8 cellular contexts compared by ENCODE assay signal in the genomic region with DNA sequence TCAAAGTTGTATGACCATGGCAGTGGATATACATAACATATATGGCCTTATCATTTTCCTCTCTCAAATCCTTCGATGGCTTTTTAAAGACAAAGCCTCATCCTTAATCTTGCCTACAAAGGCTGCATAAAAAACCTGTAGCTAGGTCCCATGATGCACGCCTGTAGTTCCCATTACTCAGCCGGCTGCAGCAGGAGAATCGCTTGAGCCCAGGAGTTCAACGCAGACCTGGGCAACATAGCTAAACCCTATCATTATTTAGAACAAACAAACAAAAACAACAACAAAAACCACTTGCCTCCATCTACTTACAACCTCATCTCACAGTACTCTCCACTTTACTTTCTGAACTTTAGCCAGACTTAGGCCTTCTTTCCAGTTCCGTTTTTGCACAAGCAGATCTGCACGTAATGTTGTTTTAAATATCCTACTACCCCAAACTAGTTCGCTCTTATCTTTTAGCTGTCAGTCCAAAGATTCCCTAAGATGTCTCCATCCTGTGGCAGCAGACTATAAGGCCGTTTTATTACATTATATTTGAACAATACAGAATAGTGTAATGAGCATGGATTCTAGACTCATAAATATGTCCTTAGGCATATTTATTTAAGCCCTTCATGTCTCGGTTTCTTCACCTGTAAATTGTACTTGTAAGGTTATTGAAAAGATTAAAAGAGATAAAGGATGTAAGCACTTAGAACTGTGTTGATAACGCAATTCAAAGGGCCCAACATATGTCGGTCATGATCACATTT. TPM values are rescaled to one million over a fixed set of nuclear protein-coding genes. Genes with fewer than 3 reads are reported as not detected.
A peak's percentile ranks its signal among the peaks of the same experiment; 100 is the strongest.
DNase-seq lines count a peak whose midpoint lies in the region; TF ChIP-seq lines count a peak whose summit lies in the region.

No MANE protein-coding gene starts in this region.

- peaks cover 10% of the 10 kb centered on the region for H3K4me1 Mint-ChIP-seq in Calu3 (ENCODE audit: low read depth, unreplicated experiment)
- peaks cover 47% of the 10 kb centered on the region for H3K4me1 Mint-ChIP-seq in activated naive CD8-positive, alpha-beta T cell treated with anti-CD3 and anti-CD28 coated beads for 36 hours

- CTCF ChIA-PET in Calu3 (lab: Charles Lee): interaction anchor here (0.5 kb wide), 1 partner anchor 139 kb away, joined by 7 read pairs; no protein-coding TSS in a partner anchor

- H2AFZ ChIP-seq in Karpas-422 (ENCODE audit: low read length) (peak overlapping the region; percentile 67), hepatocyte (peak overlapping the region; percentile 53)

- H3K9me3 Mint-ChIP-seq in Calu3 (ENCODE audit: low read depth, unreplicated experiment): no peaks in the 10 kb centered on the region
- no peaks in the 10 kb centered on the region for H3K9me3 Mint-ChIP-seq in activated naive CD8-positive, alpha-beta T cell treated with anti-CD3 and anti-CD28 coated beads for 36 hours

- H3K9ac ChIP-seq in Karpas-422 (ENCODE audit: low read length): peak overlapping the region; percentile 88

- TF ChIP-seq CTCF in Calu3 (IDR thresholded peaks at IDR 0.05; ENCODE audit: unreplicated experiment) (no peak), hepatocyte (IDR thresholded peaks at IDR 0.05; ENCODE audit: poor library complexity) (peak; percentile 34)

- H3K27me3 ChIP-seq in Karpas-422 (ENCODE audit: low read length): no peaks in the 10 kb centered on the region
- H3K27me3 ChIP-seq in hepatocyte: no peaks in the 10 kb centered on the region

- H3K4me2 ChIP-seq in Karpas-422 (ENCODE audit: low read depth, low read length, poor library complexity, severe bottlenecking) (peak overlapping the region; percentile 96), hepatocyte (peak overlapping the region; percentile 78)

- TSS peak; percentile 65 for BruUV-seq in Calu3 (replicated peaks; lab: Mats Ljungman, UMichigan)

- H3K4me3 Mint-ChIP-seq in Calu3 (ENCODE audit: low read depth, unreplicated experiment): peak overlapping the region; percentile 81
- peak overlapping the region; percentile 99 for H3K4me3 Mint-ChIP-seq in activated naive CD8-positive, alpha-beta T cell treated with anti-CD3 and anti-CD28 coated beads for 36 hours

- peak overlapping the region; percentile 89 for H3K27ac Mint-ChIP-seq in Calu3 (ENCODE audit: unreplicated experiment)
- H3K27ac Mint-ChIP-seq in activated naive CD8-positive, alpha-beta T cell treated with anti-CD3 and anti-CD28 coated beads for 36 hours: peak overlapping the region; percentile 99

- peak overlapping the region; percentile 91 for H3K4me3 ChIP-seq in Karpas-422 (ENCODE audit: low read length)
- peak overlapping the region; percentile 53 for H3K4me3 ChIP-seq in hepatocyte
- peak overlapping the region; percentile 75 to 97 (median 89) for H3K4me3 ChIP-seq in skin epidermis

- H3K36me3 Mint-ChIP-seq in Calu3 (ENCODE audit: insufficient read depth, unreplicated experiment): peaks cover 31% of the 10 kb centered on the region
- H3K36me3 Mint-ChIP-seq in activated naive CD8-positive, alpha-beta T cell treated with anti-CD3 and anti-CD28 coated beads for 36 hours: peaks cover 50% of the 10 kb centered on the region

- H3K27me3 Mint-ChIP-seq in Calu3 (ENCODE audit: unreplicated experiment): no peaks in the 10 kb centered on the region
- H3K27me3 Mint-ChIP-seq in activated naive CD8-positive, alpha-beta T cell treated with anti-CD3 and anti-CD28 coated beads for 36 hours: no peaks in the 10 kb centered on the region

- H3K36me3 ChIP-seq in Karpas-422 (ENCODE audit: insufficient read depth, low read length) (peaks cover 25% of the 10 kb centered on the region; the same call in 1 of the 2 replicates), hepatocyte (replicated peaks; ENCODE audit: insufficient read depth, low read depth) (no peaks in the 10 kb centered on the region)

- H4K20me1 ChIP-seq in Karpas-422 (ENCODE audit: insufficient read depth, low read depth, low read length): peaks cover 21% of the 10 kb centered on the region
- peaks cover 11% of the 10 kb centered on the region for H4K20me1 ChIP-seq in hepatocyte (ENCODE audit: insufficient read depth, poor library complexity, severe bottlenecking)

- H3K27ac ChIP-seq in Karpas-422 (ENCODE audit: low read length) (peak overlapping the region; percentile 66), hepatocyte (peak overlapping the region; percentile 88), skin epidermis (peak overlapping the region in 20 of 21 experiments; percentile 79 to 97 (median 94))

- intact Hi-C loops in Calu3 (cut with micrococcal nuclease; ENCODE audit: unreplicated experiment): no loop called here
- intact Hi-C loops in posterior vena cava (cut with DNase I): loop anchor here in 1 of 2 donors (10.0 kb wide), 1 partner anchor 1483 kb away; the partner anchor contains the start of gene USP12

- DNase-seq in Calu3 (no peak), Karpas-422 (peak; percentile 70), hepatocyte (ENCODE audit: low spot score) (peak; percentile 22), posterior vena cava (ENCODE audit: low spot score) (no peak)
- no peak for DNase-seq in activated naive CD8-positive, alpha-beta T cell treated with anti-CD3 and anti-CD28 coated beads for 36 hours
- DNase-seq in stimulated activated CD4-positive, alpha-beta T cell treated with anti-CD3 and anti-CD28 coated beads, Interleukin-4, amount 100 ng/mL, for 4 hours: no peak
- DNase-seq in activated CD4-positive, alpha-beta T cell treated with anti-CD3 and anti-CD28 coated beads, Interleukin-2, amount 50 U/mL, for 4 hours: no peak

- H3K9me3 ChIP-seq in Karpas-422 (ENCODE audit: low read length): no peaks in the 10 kb centered on the region
- H3K9me3 ChIP-seq in hepatocyte (ENCODE audit: low read depth): no peaks in the 10 kb centered on the region

- 39% methylated on average over 12 of the region's 12 CpGs for WGBS in hepatocyte (ENCODE audit: low lambda C conversion rate, missing lambda C conversion rate)

- H3K9me2 ChIP-seq in Karpas-422 (replicated peaks; ENCODE audit: insufficient read depth, low read length) (no peaks in the 10 kb centered on the region), hepatocyte (replicated peaks; ENCODE audit: insufficient read depth) (no peaks in the 10 kb centered on the region)

- H3K4me1 ChIP-seq in Karpas-422 (ENCODE audit: low read length) (peaks cover 30% of the 10 kb centered on the region), hepatocyte (ENCODE audit: insufficient read depth) (peaks cover 16% of the 10 kb centered on the region)

- H3K79me2 ChIP-seq in Karpas-422 (ENCODE audit: low read length) (peaks cover 56% of the 10 kb centered on the region), hepatocyte (peaks cover 64% of the 10 kb centered on the region)

RNA-seq across cellular contexts. Expression of gene POMP, which starts 1.0 kb away (rescaled TPM):
- total RNA-seq in Calu3 (2022) (69.4 and 71.4 TPM in 2 replicates), hepatocyte (88.1 and 96.6 TPM in 2 replicates), posterior vena cava (10 to 100 TPM; 58.9 to 65.9 TPM)
- total RNA-seq in Karpas-422 (2014; rRNA removed; shearing (Covaris generic); ENCODE audit: low replicate concordance): 34.4 and 57.1 TPM in 2 replicates
- total RNA-seq in activated naive CD8-positive, alpha-beta T cell treated with anti-CD3 and anti-CD28 coated beads for 36 hours: 100 to 1,000 TPM; 134 TPM
- polyA plus RNA-seq in hepatocyte: 198 and 203 TPM in 2 replicates

Comparison
In these comparisons a context has a peak if more than half of its experiments do, and no peak if none do; other contexts are left out.
1. DNase-seq: peak in Karpas-422 (single experiment) and hepatocyte (single experiment); none in Calu3 (single experiment), activated naive CD8-positive, alpha-beta T cell treated with anti-CD3 and anti-CD28 coated beads for 36 hours (single experiment), stimulated activated CD4-positive, alpha-beta T cell treated with anti-CD3 and anti-CD28 coated beads, Interleukin-4, amount 100 ng/mL, for 4 hours (0 of 2), posterior vena cava (single experiment) and activated CD4-positive, alpha-beta T cell treated with anti-CD3 and anti-CD28 coated beads, Interleukin-2, amount 50 U/mL, for 4 hours (0 of 2).
2. Peak in every context shown above with its lines, with median percentiles within 50 percentile points of each other: H3K27ac ChIP-seq and H3K4me3 ChIP-seq.